In the genomic region with DNA sequence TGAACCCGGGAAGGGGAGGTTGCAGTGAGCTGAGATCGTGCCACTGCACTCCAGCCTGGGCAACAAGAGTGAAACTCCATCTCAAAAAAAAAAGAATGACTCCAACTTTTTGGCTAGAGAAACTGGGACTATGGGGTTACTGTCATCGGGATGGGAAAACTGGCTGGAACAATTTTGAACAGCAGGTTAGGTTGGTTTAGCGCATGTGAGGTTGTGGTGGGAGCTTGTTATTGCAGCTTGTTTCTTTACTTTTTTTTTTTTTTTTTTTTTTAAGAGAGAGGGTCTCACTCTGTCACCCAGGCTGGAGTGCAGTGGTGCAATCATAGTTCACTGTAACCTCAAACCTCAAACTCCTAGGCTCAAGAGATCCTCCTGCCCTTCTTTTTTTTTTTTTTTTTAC, we compare ENCODE assay signal across 1 cellular context.
TF ChIP-seq lines count a peak whose summit lies in the region.

No MANE protein-coding gene starts in this region.

TF ChIP-seq in HepG2, 621 proteins besides CTCF, POLR2A, EP300 and RAD21:
- TF ChIP-seq, protein P1, sequence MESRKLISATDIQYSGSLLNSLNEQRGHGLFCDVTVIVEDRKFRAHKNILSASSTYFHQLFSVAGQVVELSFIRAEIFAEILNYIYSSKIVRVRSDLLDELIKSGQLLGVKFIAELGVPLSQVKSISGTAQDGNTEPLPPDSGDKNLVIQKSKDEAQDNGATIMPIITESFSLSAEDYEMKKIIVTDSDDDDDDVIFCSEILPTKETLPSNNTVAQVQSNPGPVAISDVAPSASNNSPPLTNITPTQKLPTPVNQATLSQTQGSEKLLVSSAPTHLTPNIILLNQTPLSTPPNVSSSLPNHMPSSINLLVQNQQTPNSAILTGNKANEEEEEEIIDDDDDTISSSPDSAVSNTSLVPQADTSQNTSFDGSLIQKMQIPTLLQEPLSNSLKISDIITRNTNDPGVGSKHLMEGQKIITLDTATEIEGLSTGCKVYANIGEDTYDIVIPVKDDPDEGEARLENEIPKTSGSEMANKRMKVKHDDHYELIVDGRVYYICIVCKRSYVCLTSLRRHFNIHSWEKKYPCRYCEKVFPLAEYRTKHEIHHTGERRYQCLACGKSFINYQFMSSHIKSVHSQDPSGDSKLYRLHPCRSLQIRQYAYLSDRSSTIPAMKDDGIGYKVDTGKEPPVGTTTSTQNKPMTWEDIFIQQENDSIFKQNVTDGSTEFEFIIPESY (CRISPR knock-in tag; IDR thresholded peaks at IDR 0.05) = peak; percentile 62; the same call in 1 of the 2 replicates
